Comparison of ENCODE assay signal across 23 cellular contexts in genomic region chr22:32919629-32920028, GRCh38.
DNase-seq lines count a peak whose midpoint lies in the region; ATAC-seq, FAIRE-seq and TF ChIP-seq lines count a peak whose summit lies in the region.
"Had no signal": no experiment of that assay in that cellular context is flagged by ENCODE, and none has a peak within 500 bp of the region (broad histone marks: within the 10 kb centered on the region; RNA-seq: fewer than 3 reads in every experiment).

No MANE protein-coding gene starts in this region.

- peak overlapping the region in 2 of 3 experiments; percentile 68 to 80 for H3K27ac Mint-ChIP-seq in nephron
- H3K27ac Mint-ChIP-seq: B cell; CD4-positive, alpha-beta T cell; CD8-positive, alpha-beta T cell had no signal

- peaks cover 52% of the 10 kb centered on the region for H3K4me1 Mint-ChIP-seq in nephron
- H3K4me1 Mint-ChIP-seq: B cell had no signal

- H3K27ac ChIP-seq in HepG2 (ENCODE audit: extremely low read length, insufficient read depth, low read length), result no peak overlapping the region
- no peak overlapping the region for H3K27ac ChIP-seq in right lobe of liver
- peak overlapping the region; percentile 35 for H3K27ac ChIP-seq in SJCRH30
- H3K27ac ChIP-seq: 22Rv1; A549; BLaER1 treated with 17β-estradiol and CSF1 and Interleukin-3, amounts not matched to agents 10 nM and 100 nM; C4-2B had no signal

- no peak overlapping the region for H2AFZ ChIP-seq in HepG2 (ENCODE audit: low read length)

- POLR2A ChIA-PET in HepG2 (lab: Yijun Ruan, JAX), result no interaction called here

- H3K36me3 Mint-ChIP-seq in nephron (ENCODE audit: low read depth), result peaks cover 4% of the 10 kb centered on the region
- H3K36me3 Mint-ChIP-seq: CD8-positive, alpha-beta T cell had no signal

- no peak overlapping the region for H3K4me3 ChIP-seq in HepG2 (replicated peaks in 1 of 3; ENCODE audit: insufficient read depth in 1 of 3, low read depth in 2 of 3, low read length in 3 of 3)
- no peak overlapping the region for H3K4me3 ChIP-seq in right lobe of liver
- H3K4me3 ChIP-seq in SJCRH30, result no peak overlapping the region; the same call in 1 of the 2 replicates
- H3K4me3 ChIP-seq: A549; BLaER1 treated with 17β-estradiol and CSF1 and Interleukin-3, amounts not matched to agents 10 nM and 100 nM; GM12878 had no signal

- no TSS peak for BruUV-seq in HepG2 (replicated peaks; lab: Mats Ljungman, UMichigan)

- in situ Hi-C loops in HepG2 (cut with HindIII; ENCODE audit: extremely low pct_ligation_motif_present, low pct_unique_long_range_greater_than_20kb), result no loop called here

- no peaks in the 10 kb centered on the region for H3K27me3 ChIP-seq in HepG2 (ENCODE audit: control insufficient read depth in 1 of 2, insufficient read depth in 2 of 2, low read length in 2 of 2)
- no peaks in the 10 kb centered on the region for H3K27me3 ChIP-seq in right lobe of liver
- H3K27me3 ChIP-seq in SJCRH30, result no peaks in the 10 kb centered on the region
- H3K27me3 ChIP-seq: BLaER1 treated with 17β-estradiol and CSF1 and Interleukin-3, amounts not matched to agents 10 nM and 100 nM had no signal

- H4K20me1 ChIP-seq in HepG2 (ENCODE audit: insufficient read depth, low read length), result no peaks in the 10 kb centered on the region
- H4K20me1 ChIP-seq: BLaER1 treated with 17β-estradiol and CSF1 and Interleukin-3, amounts not matched to agents 10 nM and 100 nM had no signal

- ATAC-seq in HepG2 (no peak), right lobe of liver (no peak)
- ATAC-seq: A549; CD8-positive, alpha-beta T cell; GM12878 had no signal

- H3K9me3 ChIP-seq in HepG2 (ENCODE audit: low read length) (peaks cover 17% of the 10 kb centered on the region), right lobe of liver (no peaks in the 10 kb centered on the region), SJCRH30 (replicated peaks) (0 out of 2 replicates have a peak, but pooled peaks cover 3% of the 10 kb centered on the region)
- H3K9me3 ChIP-seq: A549 had no signal

- TF ChIP-seq POLR2A in HepG2 (IDR thresholded peaks at IDR 0.05; ENCODE audit: insufficient read depth in 1 of 2, low read depth in 2 of 2, low read length in 2 of 2) (no peak), right lobe of liver (IDR thresholded peaks at IDR 0.05) (no peak), GM12891 (IDR thresholded peaks at IDR 0.05; ENCODE audit: low read depth, low read length) (no peak)

- FAIRE-seq in HepG2 (lab: Jason Lieb, UNC) (no peak), GM12891 (lab: Jason Lieb, UNC) (no peak)
- FAIRE-seq: A549, D721Med, GM12878, GM19239 had no signal

- DNase-seq in HepG2 (ENCODE audit: low spot score) (no peak), right lobe of liver (no peak), SJCRH30 (no peak), DMS153 (lab: John Stamatoyannopoulos, UW) (no peak), GM12891 (ENCODE audit: insufficient read length, low spot score) (no peak)
- DNase-seq: AML-193; Caco-2; Calu3; CD4-positive, alpha-beta T cell; CD8-positive, alpha-beta T cell; DMS53; DMS79; DND-41; GDM1 had no signal

- H3K4me1 ChIP-seq in HepG2 (ENCODE audit: insufficient read depth, low read length) (no peaks in the 10 kb centered on the region), right lobe of liver (no peaks in the 10 kb centered on the region), SJCRH30 (peaks cover 23% of the 10 kb centered on the region)
- H3K4me1 ChIP-seq: A549, Caco-2 had no signal

- WGBS in HepG2 (ENCODE audit: low lambda C conversion rate), result 94% methylated on average over 1 of the region's 1 CpG
- 78% methylated on average over 1 of the region's 1 CpG for WGBS in right lobe of liver (ENCODE audit: insufficient coverage, low coverage, low lambda C conversion rate, missing lambda C conversion rate)

- TF ChIP-seq CTCF in HepG2 (CRISPR knock-in tag; IDR thresholded peaks at IDR 0.05) (no peak), right lobe of liver (IDR thresholded peaks at IDR 0.05) (no peak), nephron (IDR thresholded peaks at IDR 0.05; ENCODE audit: unreplicated experiment in 3 of 3) (no peak)

- no peak overlapping the region for H3K4me3 Mint-ChIP-seq in nephron
- H3K4me3 Mint-ChIP-seq: B cell; CD4-positive, alpha-beta T cell; CD8-positive, alpha-beta T cell had no signal

- H3K9ac ChIP-seq in HepG2 (ENCODE audit: insufficient read depth, low read depth, low read length), result no peak overlapping the region
- H3K9ac ChIP-seq: BLaER1 treated with 17β-estradiol and CSF1 and Interleukin-3, amounts not matched to agents 10 nM and 100 nM had no signal

- H3K79me2 ChIP-seq in HepG2 (ENCODE audit: insufficient read depth, low read length), result no peaks in the 10 kb centered on the region

- peaks cover 4% of the 10 kb centered on the region for H3K27me3 Mint-ChIP-seq in nephron (ENCODE audit: low read depth)
- H3K27me3 Mint-ChIP-seq: CD4-positive, alpha-beta T cell had no signal

- CTCF ChIA-PET in HepG2 (lab: Yijun Ruan, JAX; ENCODE audit: low intra/inter-chr PET ratio, low total read pairs), result no interaction called here

- peaks cover 7% of the 10 kb centered on the region for H3K9me3 Mint-ChIP-seq in nephron

- peaks cover 1 to 9% of the 10 kb centered on the region in 2 experiments; a peak in 2 of 5 replicates for H3K36me3 ChIP-seq in HepG2 (replicated peaks in 1 of 2; ENCODE audit: control insufficient read depth in 1 of 2, insufficient read depth in 2 of 2, low read length in 2 of 2)
- no peaks in the 10 kb centered on the region for H3K36me3 ChIP-seq in right lobe of liver
- H3K36me3 ChIP-seq in SJCRH30, result no peaks in the 10 kb centered on the region
- H3K36me3 ChIP-seq: BLaER1 treated with 17β-estradiol and CSF1 and Interleukin-3, amounts not matched to agents 10 nM and 100 nM had no signal

- no peak for TF ChIP-seq RAD21 in HepG2 (CRISPR knock-in tag; IDR thresholded peaks at IDR 0.05)

- intact Hi-C loops in HepG2 (cut with micrococcal nuclease; ENCODE audit: unreplicated experiment), result loop anchor here (10.0 kb wide), 1 partner anchor 285 kb away; no protein-coding TSS in a partner anchor
- intact Hi-C loops in right lobe of liver (cut with DNase I), result loop anchor here (5.0 kb wide), 3 partner anchors 63 to 73 kb away; no protein-coding TSS in a partner anchor

- no peak overlapping the region for H3K4me2 ChIP-seq in HepG2 (ENCODE audit: low read depth, low read length)
- H3K4me2 ChIP-seq: A549 had no signal

- TF ChIP-seq EP300 in HepG2 (IDR thresholded peaks at IDR 0.05; ENCODE audit: low read depth in 2 of 2, low read length in 2 of 2) (no peak), HepG2 (CRISPR knock-in tag; IDR thresholded peaks at IDR 0.05; ENCODE audit: borderline replicate concordance) (no peak)

TF ChIP-seq in HepG2, 621 proteins besides CTCF, POLR2A, EP300 and RAD21:
- TF ChIP-seq ZNF629 (CRISPR knock-in tag; conservative IDR thresholded peaks at IDR 0.05), result peak; percentile 31; the same call in 1 of the 2 replicates
- no peak for TF ChIP-seq ATF7-NPFF (CRISPR knock-in tag; IDR thresholded peaks at IDR 0.05; ENCODE audit: low read depth)

TF ChIP-seq in GM12891, 5 proteins besides CTCF, POLR2A, EP300 and RAD21:
- TF ChIP-seq TAF1 (IDR thresholded peaks at IDR 0.05; ENCODE audit: low read depth, low read length) (no peak), POLR2AphosphoS5 (IDR thresholded peaks at IDR 0.05; ENCODE audit: low read depth, low read length) (no peak), PAX5 (IDR thresholded peaks at IDR 0.05; ENCODE audit: insufficient read depth, low read length, severe bottlenecking) (no peak), POU2F2 (IDR thresholded peaks at IDR 0.05; ENCODE audit: low read depth, low read length) (no peak), SPI1 (IDR thresholded peaks at IDR 0.05; ENCODE audit: low read depth, low read length) (no peak)
